In genomic region chr11:122984186-122985011, GRCh38 we compare ENCODE assay signal across 1 cellular context.
TF ChIP-seq lines count a peak whose summit lies in the region.

No MANE protein-coding gene starts in this region.

TF ChIP-seq in H1, 55 proteins besides CTCF, POLR2A, EP300 and RAD21 (continued from another document):
- TF ChIP-seq RBBP5 (IDR thresholded peaks at IDR 0.05; ENCODE audit: borderline replicate concordance, low read depth, low read length) (0 out of 2 replicates have a peak, but pooled peaks have one; percentile 17), BRCA1 (IDR thresholded peaks at IDR 0.05; ENCODE audit: low read depth, low read length) (no peak), PHF8 (conservative IDR thresholded peaks at IDR 0.05; ENCODE audit: low read depth, low read length) (peak; percentile 49; the same call in 1 of the 2 replicates), NRF1 (IDR thresholded peaks at IDR 0.05; ENCODE audit: low read depth, low read length) (0 out of 2 replicates have a peak, but pooled peaks have one; percentile 31), CBX5 (IDR thresholded peaks at IDR 0.05; ENCODE audit: low read depth, low read length) (no peak)
